12 cellular contexts compared by ENCODE assay signal in the genomic region with DNA sequence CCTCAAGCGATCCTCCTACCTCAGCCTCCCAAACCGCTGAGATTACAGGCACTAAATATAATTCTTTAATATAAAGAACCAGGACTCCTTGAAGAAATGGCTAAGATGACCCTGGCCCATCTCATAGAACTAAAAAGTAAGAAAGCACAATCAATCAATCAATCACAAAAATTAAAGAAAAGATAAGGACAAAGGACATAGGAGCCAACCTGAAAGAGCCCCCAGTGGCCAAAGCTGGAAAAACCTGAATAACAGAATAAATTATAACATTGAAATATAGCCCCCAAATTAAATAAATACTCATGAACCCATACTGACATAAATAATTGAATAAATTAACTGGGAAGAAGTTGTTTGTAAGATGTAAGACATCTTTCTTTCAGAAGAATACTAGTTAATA. TPM values are rescaled to one million over a fixed set of nuclear protein-coding genes. Genes with fewer than 3 reads are reported as not detected.
DNase-seq lines count a peak whose midpoint lies in the region; ATAC-seq and TF ChIP-seq lines count a peak whose summit lies in the region.
"Had no signal": no experiment of that assay in that cellular context is flagged by ENCODE, and none has a peak within 500 bp of the region (broad histone marks: within the 10 kb centered on the region; RNA-seq: fewer than 3 reads in every experiment).

No MANE protein-coding gene starts in this region.

- no peaks in the 10 kb centered on the region for H3K36me3 ChIP-seq in hepatocyte (replicated peaks; ENCODE audit: insufficient read depth, low read depth)

- no peak overlapping the region for H3K27ac ChIP-seq in C4-2B
- no peak overlapping the region for H3K27ac ChIP-seq in hepatocyte

- no peaks in the 10 kb centered on the region for H3K4me1 ChIP-seq in hepatocyte (ENCODE audit: insufficient read depth)

- WGBS in hepatocyte (ENCODE audit: low lambda C conversion rate, missing lambda C conversion rate): 98% methylated on average over 2 of the region's 2 CpGs

- H3K4me3 ChIP-seq in WI38 (ENCODE audit: low read depth, low read length): no peak overlapping the region
- no peak overlapping the region for H3K4me3 ChIP-seq in hepatocyte

- H2AFZ ChIP-seq in hepatocyte: no peak overlapping the region

- no peaks in the 10 kb centered on the region for H4K20me1 ChIP-seq in hepatocyte (ENCODE audit: insufficient read depth, poor library complexity, severe bottlenecking)

- no peaks in the 10 kb centered on the region for H3K9me2 ChIP-seq in hepatocyte (replicated peaks; ENCODE audit: insufficient read depth)

- no peaks in the 10 kb centered on the region for H3K79me2 ChIP-seq in hepatocyte

- H3K27me3 ChIP-seq in hepatocyte: no peaks in the 10 kb centered on the region

- no peaks in the 10 kb centered on the region for H3K9me3 ChIP-seq in hepatocyte (ENCODE audit: low read depth)

- ATAC-seq in GM19467 (IDR thresholded peaks at IDR 0.05; ENCODE audit: unreplicated experiment) (no peak), HG03457 (IDR thresholded peaks at IDR 0.05; ENCODE audit: unreplicated experiment) (no peak)
- ATAC-seq: stimulated activated naive B cell treated with anti-CD40 and anti-IgM and Interleukin-4, amounts not matched to agents 10 μg/mL and 1 μg/mL and 100 μg/mL, for 72 hours had no signal

- TF ChIP-seq CTCF in C4-2B (conservative IDR thresholded peaks at IDR 0.05) (peak; percentile 76), WI38 (IDR thresholded peaks at IDR 0.05; ENCODE audit: low read depth, low read length) (peak; percentile 10; the same call in 1 of the 2 replicates), hepatocyte (IDR thresholded peaks at IDR 0.05; ENCODE audit: poor library complexity) (peak; percentile 9)

- DNase-seq in HCEC 1CT (peak; percentile 7), hepatocyte (ENCODE audit: low spot score) (no peak), COLO668 (lab: John Stamatoyannopoulos, UW; ENCODE audit: unreplicated experiment) (no peak), T-helper 2 cell (no peak)
- DNase-seq: cerebellar nuclear complex; head of caudate nucleus; NCI-H2227 treated with DMSO at 0.1 percent for 48 hours; stimulated activated naive B cell treated with anti-CD40 and anti-IgM and Interleukin-4, amounts not matched to agents 10 μg/mL and 1 μg/mL and 100 μg/mL, for 72 hours had no signal

- no peak overlapping the region for H3K4me2 ChIP-seq in hepatocyte

RNA-seq across cellular contexts. Expression of a gene that starts 8.9 kb away (rescaled TPM):
- total RNA-seq in hepatocyte: 0.03 and 0.04 TPM in 2 replicates
- polyA plus RNA-seq in hepatocyte: not detected in 2 replicates

RNA-seq across cellular contexts. Expression of a gene that starts 45.9 kb away (rescaled TPM):
- total RNA-seq in hepatocyte: 440 and 441 TPM in 2 replicates
- 302 and 321 TPM in 2 replicates for polyA plus RNA-seq in hepatocyte

Comparison
In these comparisons a context has a peak if more than half of its experiments do, and no peak if none do; other contexts are left out.
1. CTCF ChIP-seq: peak in every context shown above with its lines; median percentile 76 in C4-2B; 10 in WI38; 9 in hepatocyte.